ENCODE assay signal across 15 cellular contexts in genomic region chr11:121104223-121104831, GRCh38. TPM values are rescaled to one million over a fixed set of nuclear protein-coding genes. Genes with fewer than 3 reads are reported as not detected.
DNase-seq lines count a peak whose midpoint lies in the region; ATAC-seq, FAIRE-seq and TF ChIP-seq lines count a peak whose summit lies in the region.
"Had no signal": no experiment of that assay in that cellular context is flagged by ENCODE, and none has a peak within 500 bp of the region (broad histone marks: within the 10 kb centered on the region; RNA-seq: fewer than 3 reads in every experiment).

No MANE protein-coding gene starts in this region.

- no peak overlapping the region for H3K14ac ChIP-seq in H1 (ENCODE audit: insufficient read length)

- TF ChIP-seq POLR2A in H1 (IDR thresholded peaks at IDR 0.05; ENCODE audit: control extremely low read depth in 1 of 2, low read depth in 2 of 2, low read length in 2 of 2), result no peak
- no peak for TF ChIP-seq POLR2A in vagina (IDR thresholded peaks at IDR 0.05)

- H3K27me3 ChIP-seq in SK-N-SH (ENCODE audit: insufficient read depth), result no peaks in the 10 kb centered on the region
- H3K27me3 ChIP-seq in H1 (replicated peaks in 1 of 4; ENCODE audit: control insufficient read depth in 3 of 4, extremely low read depth in 1 of 4, insufficient read depth in 3 of 4, low read length in 3 of 4), result no peaks in the 10 kb centered on the region
- no peaks in the 10 kb centered on the region for H3K27me3 ChIP-seq in vagina
- H3K27me3 ChIP-seq: tibial artery had no signal

- H2BK120ac ChIP-seq in H1 (replicated peaks; ENCODE audit: low read depth, low read length), result no peak overlapping the region

- H3K9me2 ChIP-seq in SK-N-SH, result no peaks in the 10 kb centered on the region

- intact Hi-C loops in vagina (cut with DNase I), result no loop called here

- H3K4me3 ChIP-seq in SK-N-SH (ENCODE audit: low read depth in 2 of 2, low read length in 1 of 2) (no peak overlapping the region), H1 (ENCODE audit: extremely low read depth in 1 of 4, insufficient read depth in 2 of 4, low read depth in 3 of 4, low read length in 4 of 4) (no peak overlapping the region), vagina (no peak overlapping the region)
- H3K4me3 ChIP-seq: tibial artery had no signal

- H4K5ac ChIP-seq in H1 (ENCODE audit: insufficient read length, low read depth, low read length), result no peak overlapping the region

- no peak overlapping the region for H3K4ac ChIP-seq in H1 (replicated peaks; ENCODE audit: insufficient read length, low read depth, low read length)

- no peak overlapping the region for H3K9ac ChIP-seq in SK-N-SH
- no peak overlapping the region for H3K9ac ChIP-seq in H1 (replicated peaks in 1 of 4; ENCODE audit: extremely low read depth in 1 of 4, low read depth in 3 of 4, low read length in 3 of 4)

- H2BK12ac ChIP-seq in H1 (ENCODE audit: low read depth, low read length), result no peak overlapping the region

- POLR2A ChIA-PET in SK-N-SH (lab: Yijun Ruan, JAX), result no interaction called here
- POLR2A ChIA-PET in H1 (lab: Charles Lee; ENCODE audit: partially characterized antibody), result interaction anchor here (1.6 kb wide), 1 partner anchor 12 kb away, joined by 4 read pairs; no protein-coding TSS in a partner anchor

- no peak overlapping the region for H4K8ac ChIP-seq in H1 (ENCODE audit: extremely low read depth, insufficient read depth, low read length)

- no peak overlapping the region for H4K91ac ChIP-seq in H1 (replicated peaks; ENCODE audit: insufficient read length, low read length)

- H3K79me2 ChIP-seq in SK-N-SH (ENCODE audit: insufficient read depth) (no peaks in the 10 kb centered on the region), H1 (ENCODE audit: control insufficient read depth in 1 of 2, insufficient read depth in 2 of 2, low read length in 2 of 2) (no peaks in the 10 kb centered on the region)

- peaks cover 0 to 3% of the 10 kb centered on the region in 2 experiments; a peak in 2 of 4 replicates for H3K4me1 ChIP-seq in SK-N-SH (ENCODE audit: control insufficient read depth in 1 of 2, insufficient read depth in 2 of 2, low read depth in 1 of 2, low read length in 1 of 2)
- H3K4me1 ChIP-seq in H1 (replicated peaks in 1 of 4; ENCODE audit: control insufficient read depth in 3 of 4, insufficient read depth in 4 of 4, low read length in 3 of 4), result peaks cover 0 to 3% (median 1%) of the 10 kb centered on the region in 4 experiments; a peak in 3 of 7 replicates
- H3K4me1 ChIP-seq in vagina, result peaks cover 21% of the 10 kb centered on the region

- ATAC-seq in SK-N-SH treated with all-trans-retinoic acid at 6 μM for 48 hours (no peak), HG03045 (IDR thresholded peaks at IDR 0.05; ENCODE audit: unreplicated experiment) (no peak)

- H4K20me1 ChIP-seq in SK-N-SH (ENCODE audit: insufficient read depth) (no peaks in the 10 kb centered on the region), H1 (replicated peaks in 1 of 2; ENCODE audit: control insufficient read depth in 1 of 2, insufficient read depth in 2 of 2, low read length in 2 of 2) (peaks cover 0 to 5% of the 10 kb centered on the region in 2 experiments)

- CTCF ChIA-PET in SK-N-SH (lab: Yijun Ruan, JAX) (interaction anchor here (0.6 to 1.8 kb wide), 5 partner anchors 9 to 85 kb away, joined by 3 to 9 read pairs (median 4); no protein-coding TSS in a partner anchor), H1 (lab: Charles Lee; ENCODE audit: partially characterized antibody) (interaction anchor here (0.6 to 4.6 kb wide), 33 partner anchors 9 to 204 kb away, joined by 3 to 36 read pairs (median 4); partner anchors contain the start of gene TBCEL)

- peaks cover 7% of the 10 kb centered on the region; the same call in 1 of the 2 replicates for H3K23me2 ChIP-seq in H1 (ENCODE audit: low read depth, low read length)

- TF ChIP-seq CTCF in SK-N-SH (IDR thresholded peaks at IDR 0.05) (peak; percentile 23), H1 (IDR thresholded peaks at IDR 0.05; ENCODE audit: control extremely low read depth in 1 of 3, insufficient read depth in 1 of 3, low read depth in 1 of 3, low read length in 3 of 3) (peak; percentile 76 to 94 (median 81)), vagina (IDR thresholded peaks at IDR 0.05) (no peak)

- no peak for FAIRE-seq in H1 (lab: Jason Lieb, UNC)
- FAIRE-seq: GM12891 had no signal

- no peak overlapping the region for H2AFZ ChIP-seq in SK-N-SH (ENCODE audit: low read depth)
- no peak overlapping the region for H2AFZ ChIP-seq in H1 (ENCODE audit: low read length)

- DNase-seq in SK-N-SH (no peak), H1 (ENCODE audit: low read depth in 1 of 2, low spot score in 2 of 2) (peak in 1 of 2 experiments; percentile 67), medulla oblongata (ENCODE audit: extremely low spot score) (peak; percentile 27), vagina (ENCODE audit: extremely low spot score in 2 of 2) (peak; percentile 72 to 87), Ammon's horn (ENCODE audit: low spot score) (no peak), GM19238 (ENCODE audit: insufficient read length, low spot score) (no peak)
- DNase-seq: activated naive CD4-positive, alpha-beta T cell treated with anti-CD3 and anti-CD28 coated beads, Interleukin-2, amount 50 U/mL, for 16 hours; NCI-H1105 treated with DMSO at 0.1 percent for 48 hours had no signal

- H3K23ac ChIP-seq in H1 (ENCODE audit: insufficient read length), result no peak overlapping the region

- no peak overlapping the region for H3K18ac ChIP-seq in H1 (ENCODE audit: extremely low read depth, low read length)

- no peaks in the 10 kb centered on the region for H3K9me3 ChIP-seq in SK-N-SH
- no peaks in the 10 kb centered on the region for H3K9me3 ChIP-seq in H1 (ENCODE audit: insufficient read depth in 2 of 2, low read depth in 1 of 2, low read length in 1 of 2)
- no peaks in the 10 kb centered on the region for H3K9me3 ChIP-seq in vagina
- H3K9me3 ChIP-seq: tibial artery had no signal

- no peak overlapping the region for H2BK15ac ChIP-seq in H1 (ENCODE audit: low read length)

- H2BK20ac ChIP-seq in H1 (ENCODE audit: low read length), result no peak overlapping the region

- no peaks in the 10 kb centered on the region for H3K79me1 ChIP-seq in H1 (ENCODE audit: low read depth, low read length)

- H3K36me3 ChIP-seq in SK-N-SH (replicated peaks in 1 of 2; ENCODE audit: control insufficient read depth in 1 of 2, insufficient read depth in 2 of 2, low read length in 1 of 2) (no peaks in the 10 kb centered on the region), H1 (ENCODE audit: control insufficient read depth in 2 of 4, insufficient read depth in 4 of 4, low read length in 3 of 4) (no peaks in the 10 kb centered on the region), vagina (no peaks in the 10 kb centered on the region)
- H3K36me3 ChIP-seq: tibial artery had no signal

- TF ChIP-seq RAD21 in SK-N-SH (IDR thresholded peaks at IDR 0.05; ENCODE audit: low read length) (no peak), H1 (IDR thresholded peaks at IDR 0.05 in 1 of 2, conservative IDR thresholded peaks at IDR 0.05 in 1 of 2; ENCODE audit: low read depth in 2 of 2, low read length in 2 of 2) (peak; percentile 27 to 59)

- no peaks in the 10 kb centered on the region for H3F3A ChIP-seq in SK-N-SH (replicated peaks; ENCODE audit: insufficient read depth)

- H3K27ac ChIP-seq in SK-N-SH (ENCODE audit: low read depth in 2 of 2, low read length in 1 of 2) (no peak overlapping the region), H1 (ENCODE audit: low read depth, low read length) (no peak overlapping the region), vagina (no peak overlapping the region)
- H3K27ac ChIP-seq: 22Rv1, RWPE1, tibial artery had no signal

- WGBS in SK-N-SH (ENCODE audit: low lambda C conversion rate), result 72% methylated on average over 11 of the region's 11 CpGs
- WGBS in H1 (ENCODE audit: extremely low coverage in 1 of 2, insufficient coverage in 1 of 2, insufficient read length in 1 of 2, insufficient replicate concordance in 2 of 2, low coverage in 1 of 2, low lambda C conversion rate in 2 of 2, missing lambda C conversion rate in 1 of 2), 2 experiments, result 83% methylated on average over 11 of the region's 11 CpGs; no CpG with 5 or more reads in 1 of the 2 experiments

- H3K4me2 ChIP-seq in SK-N-SH (no peak overlapping the region), H1 (ENCODE audit: insufficient read depth in 1 of 2, low read depth in 2 of 2, low read length in 2 of 2) (no peak overlapping the region)

- no peak for TF ChIP-seq EP300 in SK-N-SH (IDR thresholded peaks at IDR 0.05; ENCODE audit: borderline replicate concordance in 1 of 2, low read depth in 1 of 2, low read length in 1 of 2)
- no peak for TF ChIP-seq EP300 in H1 (IDR thresholded peaks at IDR 0.05; ENCODE audit: borderline replicate concordance in 1 of 2, low read depth in 2 of 2, low read length in 2 of 2)

- no peak overlapping the region for H3K56ac ChIP-seq in H1 (replicated peaks; ENCODE audit: insufficient read length, low read depth, low read length)

- no peak overlapping the region for H2AK5ac ChIP-seq in H1 (ENCODE audit: low read depth, low read length)

- no peak overlapping the region for H2BK5ac ChIP-seq in H1 (ENCODE audit: low read depth, low read length)

TF ChIP-seq in SK-N-SH, 30 proteins besides CTCF, POLR2A, EP300 and RAD21 (continues in another document):
- TF ChIP-seq GABPA (IDR thresholded peaks at IDR 0.05; ENCODE audit: low read depth) (no peak), RXRA (IDR thresholded peaks at IDR 0.05; ENCODE audit: borderline replicate concordance, low read depth) (no peak), CHD2 (IDR thresholded peaks at IDR 0.05; ENCODE audit: low read length, partially characterized antibody) (no peak)

TF ChIP-seq in SK-N-SH treated with all-trans-retinoic acid at 6 μM for 48 hours, 23 proteins besides CTCF, POLR2A, EP300 and RAD21 (continues in another document):
- TF ChIP-seq ZNF8 (CRISPR knock-in tag; IDR thresholded peaks at IDR 0.05), result no peak
- no peak for TF ChIP-seq ZNF565 (CRISPR knock-in tag; conservative IDR thresholded peaks at IDR 0.05; ENCODE audit: low read depth)
- TF ChIP-seq ARNTL (CRISPR knock-in tag; IDR thresholded peaks at IDR 0.05; ENCODE audit: borderline replicate concordance, low read depth), result no peak

TF ChIP-seq in H1, 55 proteins besides CTCF, POLR2A, EP300 and RAD21:
- no peak for TF ChIP-seq ZNF274 (IDR thresholded peaks at IDR 0.05; ENCODE audit: borderline replicate concordance, extremely low read depth, low read length)
- TF ChIP-seq GTF2F1 (IDR thresholded peaks at IDR 0.05; ENCODE audit: borderline replicate concordance, low read depth, low read length), result no peak

RNA-seq across cellular contexts. Expression of gene TECTA, which starts 3.3 kb away (rescaled TPM):
- polyA plus RNA-seq in SK-N-SH (2012; rRNA removed), result 0.58 and 0.88 TPM in 2 replicates
- polyA plus RNA-seq in SK-N-SH (2012; cell fraction: cytosol; rRNA removed), result 0.24 and 0.33 TPM in 2 replicates
- 2.5 and 2.6 TPM in 2 replicates for polyA plus RNA-seq in SK-N-SH (2012; cell fraction: nucleus; rRNA removed)
- 0.77 and 1.0 TPM in 2 replicates for total RNA-seq in H1 (2021; fragmentation: NEBNext Ultra II Directional; extraction: Animal tissue kit (Norgen Biotek cat#: 25700))
- 0.59 and 0.63 TPM in 2 replicates for polyA plus RNA-seq in H1 (2011; rRNA removed)
- polyA plus RNA-seq in H1 (2011; cell fraction: cytosol; rRNA removed), result 0.98 TPM
- polyA plus RNA-seq in H1 (2011; cell fraction: nucleus; rRNA removed), result 3.1 TPM
- 0.61 to 1.1 TPM (median 0.75 TPM) in 4 replicates for polyA plus RNA-seq in H1 (2012, experiment 1 of 2)
- polyA plus RNA-seq in H1 (2012, experiment 2 of 2), result 0.38 TPM
- 0.26 TPM for polyA plus RNA-seq in H1 (2013, experiment 1 of 2)
- polyA plus RNA-seq in H1 (2013, experiment 2 of 2), result 0.35 TPM
- 1.4 and 3.1 TPM in 2 replicates for polyA minus RNA-seq in H1 (2011; rRNA and poly(A)+ RNA removed)
- 0.66 TPM for polyA minus RNA-seq in H1 (2011; cell fraction: cytosol; rRNA and poly(A)+ RNA removed)
- polyA minus RNA-seq in H1 (2011; cell fraction: nucleus; rRNA and poly(A)+ RNA removed), result 1.6 TPM
- 1.2 TPM for total RNA-seq in vagina
- total RNA-seq: NCI-H460 had no signal

Comparison
In these comparisons a context has a peak if more than half of its experiments do, and no peak if none do; other contexts are left out.
1. DNase-seq: peak in medulla oblongata (single experiment) and vagina (2 of 2); none in SK-N-SH (single experiment), Ammon's horn (single experiment) and GM19238 (single experiment).
2. CTCF ChIP-seq: peak in SK-N-SH (single experiment) and H1 (3 of 3); none in vagina (0 of 3).
3. Of the 17 proteins assayed by ChIP-seq in both H1 and SK-N-SH: peak only in H1: RAD21; only in SK-N-SH: none; in both: CTCF; in neither: 15.